ENCODE assay signal across 1 cellular context in the genomic region with DNA sequence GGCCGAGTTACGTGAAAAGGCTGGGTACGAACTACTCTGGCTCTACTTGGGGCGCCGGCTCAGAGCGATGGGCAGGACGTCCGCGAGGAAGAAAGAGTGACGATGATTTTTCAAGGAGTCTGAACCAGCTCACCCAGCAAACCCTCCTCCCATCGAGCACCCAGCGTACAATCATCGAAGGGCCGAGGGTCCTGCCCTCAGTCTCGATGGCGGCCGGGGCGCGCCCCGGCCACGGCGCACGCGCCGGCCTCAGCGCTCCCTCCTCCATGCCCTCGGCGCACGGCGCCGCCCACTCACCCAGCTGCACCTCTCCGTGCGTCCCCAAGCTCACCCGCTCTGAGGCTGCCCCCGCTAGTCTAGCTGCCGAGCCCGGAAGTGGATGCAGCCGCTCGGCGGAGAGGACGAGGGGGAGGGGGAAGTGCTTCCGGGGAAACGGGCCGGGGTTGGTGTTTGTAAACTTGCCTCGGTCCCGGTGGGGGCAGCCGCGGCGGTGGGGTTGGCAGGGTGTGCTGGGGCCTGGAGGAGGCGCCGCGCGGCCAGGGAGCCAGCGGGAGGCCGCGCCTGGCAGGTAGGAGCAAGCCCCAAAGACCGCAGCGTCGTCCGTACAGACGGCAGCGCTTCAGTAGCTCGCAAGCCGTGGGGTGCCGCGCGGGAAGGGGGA.
TF ChIP-seq lines count a peak whose summit lies in the region.

A gene with protein sequence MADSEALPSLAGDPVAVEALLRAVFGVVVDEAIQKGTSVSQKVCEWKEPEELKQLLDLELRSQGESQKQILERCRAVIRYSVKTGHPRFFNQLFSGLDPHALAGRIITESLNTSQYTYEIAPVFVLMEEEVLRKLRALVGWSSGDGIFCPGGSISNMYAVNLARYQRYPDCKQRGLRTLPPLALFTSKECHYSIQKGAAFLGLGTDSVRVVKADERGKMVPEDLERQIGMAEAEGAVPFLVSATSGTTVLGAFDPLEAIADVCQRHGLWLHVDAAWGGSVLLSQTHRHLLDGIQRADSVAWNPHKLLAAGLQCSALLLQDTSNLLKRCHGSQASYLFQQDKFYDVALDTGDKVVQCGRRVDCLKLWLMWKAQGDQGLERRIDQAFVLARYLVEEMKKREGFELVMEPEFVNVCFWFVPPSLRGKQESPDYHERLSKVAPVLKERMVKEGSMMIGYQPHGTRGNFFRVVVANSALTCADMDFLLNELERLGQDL (minus strand): TSS at position 656 of the 661 bp plus-strand sequence. CDS start 7,455 bp downstream, outside the sequence.
A gene with protein sequence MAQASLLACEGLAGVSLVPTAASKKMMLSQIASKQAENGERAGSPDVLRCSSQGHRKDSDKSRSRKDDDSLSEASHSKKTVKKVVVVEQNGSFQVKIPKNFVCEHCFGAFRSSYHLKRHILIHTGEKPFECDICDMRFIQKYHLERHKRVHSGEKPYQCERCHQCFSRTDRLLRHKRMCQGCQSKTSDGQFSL (plus strand): TSS at position 453 of the 661 bp plus-strand sequence. CDS start 1,262 bp downstream, outside the sequence.

TF ChIP-seq in K562, 482 proteins besides CTCF, POLR2A, EP300 and RAD21 (continued from another document and continues in another):
- TF ChIP-seq NEUROD1 (IDR thresholded peaks at IDR 0.05; ENCODE audit: borderline replicate concordance, low read depth, low read length, partially characterized antibody) (peak; percentile 41), HDAC1 (IDR thresholded peaks at IDR 0.05) (peak in 1 of 2 experiments; percentile 43; a peak in 1 of 4 replicates), ZNF384 (IDR thresholded peaks at IDR 0.05; ENCODE audit: low read depth, low read length) (no peak), PCBP2 (IDR thresholded peaks at IDR 0.05; ENCODE audit: low read depth, low read length, poor library complexity, severe bottlenecking) (peak; percentile 83), NRF1 (conservative IDR thresholded peaks at IDR 0.05 in 1 of 2, IDR thresholded peaks at IDR 0.05 in 1 of 2) (peak; percentile 98), POLR3A (IDR thresholded peaks at IDR 0.05; ENCODE audit: borderline replicate concordance, extremely low read depth, insufficient read depth, insufficient read length) (no peak), BHLHE40 (IDR thresholded peaks at IDR 0.05; ENCODE audit: low read length) (peak; percentile 21; the same call in 1 of the 2 replicates), OTX1 (CRISPR knock-in tag; IDR thresholded peaks at IDR 0.05) (no peak), KDM4B (IDR thresholded peaks at IDR 0.05; ENCODE audit: borderline replicate concordance in 2 of 2, low read depth in 1 of 2) (peak in 1 of 2 experiments; percentile 99; a peak in 2 of 4 replicates), ZNF75A (CRISPR knock-in tag; IDR thresholded peaks at IDR 0.05) (no peak), CCNT2 (IDR thresholded peaks at IDR 0.05; ENCODE audit: borderline replicate concordance, extremely low read depth, insufficient read length, low read depth, low read length) (peak; percentile 89), TAF7 (tag; IDR thresholded peaks at IDR 0.05) (peak; percentile 59; the same call in 1 of the 2 replicates), SNRNP70 (optimal IDR thresholded peaks at IDR 0.05; ENCODE audit: low read depth, low read length) (no peak), MTA2 (IDR thresholded peaks at IDR 0.05; ENCODE audit: low read depth) (peak; percentile 72), ZNF444 (CRISPR knock-in tag; IDR thresholded peaks at IDR 0.05) (peak; percentile 68), PHF8 (IDR thresholded peaks at IDR 0.05; ENCODE audit: borderline replicate concordance, low read length) (peak; percentile 79; the same call in 1 of the 2 replicates), KDM5B (IDR thresholded peaks at IDR 0.05; ENCODE audit: insufficient replicate concordance, low read depth, low read length) (peak; percentile 86), ZC3H11A (IDR thresholded peaks at IDR 0.05; ENCODE audit: low read depth, low read length) (no peak), ZKSCAN1 (IDR thresholded peaks at IDR 0.05; ENCODE audit: low read depth, low read length) (no peak), SAP30 (IDR thresholded peaks at IDR 0.05; ENCODE audit: borderline replicate concordance, insufficient read depth, low read depth, low read length, poor library complexity, severe bottlenecking) (peak; percentile 77), FOXJ2 (tag; IDR thresholded peaks at IDR 0.05) (peak; percentile 71), MEIS2 (IDR thresholded peaks at IDR 0.05; ENCODE audit: partially characterized antibody) (peak; percentile 81), SMC3 (conservative IDR thresholded peaks at IDR 0.05; ENCODE audit: insufficient read depth, low read depth, low read length) (no peak), BCL6 (CRISPR knock-in tag; IDR thresholded peaks at IDR 0.05) (no peak), RB1 (IDR thresholded peaks at IDR 0.05; ENCODE audit: low read depth) (peak; percentile 74)
- TF ChIP-seq, protein P1, sequence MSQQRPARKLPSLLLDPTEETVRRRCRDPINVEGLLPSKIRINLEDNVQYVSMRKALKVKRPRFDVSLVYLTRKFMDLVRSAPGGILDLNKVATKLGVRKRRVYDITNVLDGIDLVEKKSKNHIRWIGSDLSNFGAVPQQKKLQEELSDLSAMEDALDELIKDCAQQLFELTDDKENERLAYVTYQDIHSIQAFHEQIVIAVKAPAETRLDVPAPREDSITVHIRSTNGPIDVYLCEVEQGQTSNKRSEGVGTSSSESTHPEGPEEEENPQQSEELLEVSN (IDR thresholded peaks at IDR 0.05; ENCODE audit: borderline replicate concordance in 1 of 2, extremely low read depth in 1 of 2, insufficient read depth in 1 of 2, insufficient read length in 1 of 2, low read depth in 1 of 2, low read length in 1 of 2, poor library complexity in 1 of 2, severe bottlenecking in 1 of 2): peak; percentile 88 to 95
- TF ChIP-seq, protein P2, sequence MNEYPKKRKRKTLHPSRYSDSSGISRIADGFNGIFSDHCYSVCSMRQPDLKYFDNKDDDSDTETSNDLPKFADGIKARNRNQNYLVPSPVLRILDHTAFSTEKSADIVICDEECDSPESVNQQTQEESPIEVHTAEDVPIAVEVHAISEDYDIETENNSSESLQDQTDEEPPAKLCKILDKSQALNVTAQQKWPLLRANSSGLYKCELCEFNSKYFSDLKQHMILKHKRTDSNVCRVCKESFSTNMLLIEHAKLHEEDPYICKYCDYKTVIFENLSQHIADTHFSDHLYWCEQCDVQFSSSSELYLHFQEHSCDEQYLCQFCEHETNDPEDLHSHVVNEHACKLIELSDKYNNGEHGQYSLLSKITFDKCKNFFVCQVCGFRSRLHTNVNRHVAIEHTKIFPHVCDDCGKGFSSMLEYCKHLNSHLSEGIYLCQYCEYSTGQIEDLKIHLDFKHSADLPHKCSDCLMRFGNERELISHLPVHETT (CRISPR knock-in tag; conservative IDR thresholded peaks at IDR 0.05 in 1 of 2, IDR thresholded peaks at IDR 0.05 in 1 of 2): peak in 1 of 2 experiments; percentile 98; a peak in 2 of 4 replicates
- TF ChIP-seq, protein P3, sequence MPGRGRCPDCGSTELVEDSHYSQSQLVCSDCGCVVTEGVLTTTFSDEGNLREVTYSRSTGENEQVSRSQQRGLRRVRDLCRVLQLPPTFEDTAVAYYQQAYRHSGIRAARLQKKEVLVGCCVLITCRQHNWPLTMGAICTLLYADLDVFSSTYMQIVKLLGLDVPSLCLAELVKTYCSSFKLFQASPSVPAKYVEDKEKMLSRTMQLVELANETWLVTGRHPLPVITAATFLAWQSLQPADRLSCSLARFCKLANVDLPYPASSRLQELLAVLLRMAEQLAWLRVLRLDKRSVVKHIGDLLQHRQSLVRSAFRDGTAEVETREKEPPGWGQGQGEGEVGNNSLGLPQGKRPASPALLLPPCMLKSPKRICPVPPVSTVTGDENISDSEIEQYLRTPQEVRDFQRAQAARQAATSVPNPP (IDR thresholded peaks at IDR 0.05; ENCODE audit: borderline replicate concordance, insufficient read depth, insufficient read length): no peak
- TF ChIP-seq, protein P4, sequence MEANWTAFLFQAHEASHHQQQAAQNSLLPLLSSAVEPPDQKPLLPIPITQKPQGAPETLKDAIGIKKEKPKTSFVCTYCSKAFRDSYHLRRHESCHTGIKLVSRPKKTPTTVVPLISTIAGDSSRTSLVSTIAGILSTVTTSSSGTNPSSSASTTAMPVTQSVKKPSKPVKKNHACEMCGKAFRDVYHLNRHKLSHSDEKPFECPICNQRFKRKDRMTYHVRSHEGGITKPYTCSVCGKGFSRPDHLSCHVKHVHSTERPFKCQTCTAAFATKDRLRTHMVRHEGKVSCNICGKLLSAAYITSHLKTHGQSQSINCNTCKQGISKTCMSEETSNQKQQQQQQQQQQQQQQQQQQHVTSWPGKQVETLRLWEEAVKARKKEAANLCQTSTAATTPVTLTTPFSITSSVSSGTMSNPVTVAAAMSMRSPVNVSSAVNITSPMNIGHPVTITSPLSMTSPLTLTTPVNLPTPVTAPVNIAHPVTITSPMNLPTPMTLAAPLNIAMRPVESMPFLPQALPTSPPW (CRISPR knock-in tag; IDR thresholded peaks at IDR 0.05): peak; percentile 98
- TF ChIP-seq, protein P5, sequence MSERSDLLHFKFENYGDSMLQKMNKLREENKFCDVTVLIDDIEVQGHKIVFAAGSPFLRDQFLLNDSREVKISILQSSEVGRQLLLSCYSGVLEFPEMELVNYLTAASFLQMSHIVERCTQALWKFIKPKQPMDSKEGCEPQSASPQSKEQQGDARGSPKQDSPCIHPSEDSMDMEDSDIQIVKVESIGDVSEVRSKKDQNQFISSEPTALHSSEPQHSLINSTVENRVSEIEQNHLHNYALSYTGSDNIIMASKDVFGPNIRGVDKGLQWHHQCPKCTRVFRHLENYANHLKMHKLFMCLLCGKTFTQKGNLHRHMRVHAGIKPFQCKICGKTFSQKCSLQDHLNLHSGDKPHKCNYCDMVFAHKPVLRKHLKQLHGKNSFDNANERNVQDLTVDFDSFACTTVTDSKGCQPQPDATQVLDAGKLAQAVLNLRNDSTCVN (CRISPR knock-in tag; IDR thresholded peaks at IDR 0.05): no peak
- TF ChIP-seq, protein P6, sequence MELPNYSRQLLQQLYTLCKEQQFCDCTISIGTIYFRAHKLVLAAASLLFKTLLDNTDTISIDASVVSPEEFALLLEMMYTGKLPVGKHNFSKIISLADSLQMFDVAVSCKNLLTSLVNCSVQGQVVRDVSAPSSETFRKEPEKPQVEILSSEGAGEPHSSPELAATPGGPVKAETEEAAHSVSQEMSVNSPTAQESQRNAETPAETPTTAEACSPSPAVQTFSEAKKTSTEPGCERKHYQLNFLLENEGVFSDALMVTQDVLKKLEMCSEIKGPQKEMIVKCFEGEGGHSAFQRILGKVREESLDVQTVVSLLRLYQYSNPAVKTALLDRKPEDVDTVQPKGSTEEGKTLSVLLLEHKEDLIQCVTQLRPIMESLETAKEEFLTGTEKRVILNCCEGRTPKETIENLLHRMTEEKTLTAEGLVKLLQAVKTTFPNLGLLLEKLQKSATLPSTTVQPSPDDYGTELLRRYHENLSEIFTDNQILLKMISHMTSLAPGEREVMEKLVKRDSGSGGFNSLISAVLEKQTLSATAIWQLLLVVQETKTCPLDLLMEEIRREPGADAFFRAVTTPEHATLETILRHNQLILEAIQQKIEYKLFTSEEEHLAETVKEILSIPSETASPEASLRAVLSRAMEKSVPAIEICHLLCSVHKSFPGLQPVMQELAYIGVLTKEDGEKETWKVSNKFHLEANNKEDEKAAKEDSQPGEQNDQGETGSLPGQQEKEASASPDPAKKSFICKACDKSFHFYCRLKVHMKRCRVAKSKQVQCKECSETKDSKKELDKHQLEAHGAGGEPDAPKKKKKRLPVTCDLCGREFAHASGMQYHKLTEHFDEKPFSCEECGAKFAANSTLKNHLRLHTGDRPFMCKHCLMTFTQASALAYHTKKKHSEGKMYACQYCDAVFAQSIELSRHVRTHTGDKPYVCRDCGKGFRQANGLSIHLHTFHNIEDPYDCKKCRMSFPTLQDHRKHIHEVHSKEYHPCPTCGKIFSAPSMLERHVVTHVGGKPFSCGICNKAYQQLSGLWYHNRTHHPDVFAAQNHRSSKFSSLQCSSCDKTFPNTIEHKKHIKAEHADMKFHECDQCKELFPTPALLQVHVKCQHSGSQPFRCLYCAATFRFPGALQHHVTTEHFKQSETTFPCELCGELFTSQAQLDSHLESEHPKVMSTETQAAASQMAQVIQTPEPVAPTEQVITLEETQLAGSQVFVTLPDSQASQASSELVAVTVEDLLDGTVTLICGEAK (IDR thresholded peaks at IDR 0.05): peak; percentile 98
- TF ChIP-seq, protein P6 (CRISPR knock-in tag; IDR thresholded peaks at IDR 0.05): no peak
- TF ChIP-seq, protein P7, sequence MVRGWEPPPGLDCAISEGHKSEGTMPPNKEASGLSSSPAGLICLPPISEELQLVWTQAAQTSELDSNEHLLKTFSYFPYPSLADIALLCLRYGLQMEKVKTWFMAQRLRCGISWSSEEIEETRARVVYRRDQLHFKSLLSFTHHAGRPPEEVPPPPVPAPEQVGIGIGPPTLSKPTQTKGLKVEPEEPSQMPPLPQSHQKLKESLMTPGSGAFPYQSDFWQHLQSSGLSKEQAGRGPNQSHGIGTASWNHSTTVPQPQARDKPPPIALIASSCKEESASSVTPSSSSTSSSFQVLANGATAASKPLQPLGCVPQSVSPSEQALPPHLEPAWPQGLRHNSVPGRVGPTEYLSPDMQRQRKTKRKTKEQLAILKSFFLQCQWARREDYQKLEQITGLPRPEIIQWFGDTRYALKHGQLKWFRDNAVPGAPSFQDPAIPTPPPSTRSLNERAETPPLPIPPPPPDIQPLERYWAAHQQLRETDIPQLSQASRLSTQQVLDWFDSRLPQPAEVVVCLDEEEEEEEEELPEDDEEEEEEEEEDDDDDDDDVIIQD (CRISPR knock-in tag; IDR thresholded peaks at IDR 0.05): no peak
